8 cellular contexts compared by ENCODE assay signal in genomic region chr2:11343344-11343625, GRCh38. TPM values are rescaled to one million over a fixed set of nuclear protein-coding genes. Genes with fewer than 3 reads are reported as not detected.
DNase-seq lines count a peak whose midpoint lies in the region; ATAC-seq and TF ChIP-seq lines count a peak whose summit lies in the region.

No MANE protein-coding gene starts in this region.

- peaks cover 32 to 42% (median 40%) of the 10 kb centered on the region in 3 donors for H3K4me1 Mint-ChIP-seq in IgD-negative memory B cell
- H3K4me1 Mint-ChIP-seq in naive thymus-derived CD4-positive, alpha-beta T cell = peaks cover 22 to 54% (median 40%) of the 10 kb centered on the region in 7 donors

- H3K27ac ChIP-seq in coronary artery = peak overlapping the region; percentile 96
- peak overlapping the region; percentile 76 for H3K27ac ChIP-seq in naive thymus-derived CD4-positive, alpha-beta T cell (ENCODE audit: low read depth, low read length)

- no peaks in the 10 kb centered on the region for H3K36me3 Mint-ChIP-seq in IgD-negative memory B cell
- no peaks in the 10 kb centered on the region for H3K36me3 Mint-ChIP-seq in naive thymus-derived CD4-positive, alpha-beta T cell

- H3K36me3 ChIP-seq in naive thymus-derived CD4-positive, alpha-beta T cell (ENCODE audit: control insufficient read depth in 2 of 3, insufficient read depth in 3 of 3, low read length in 3 of 3) = peaks cover 0 to 6% (median 0%) of the 10 kb centered on the region in 3 experiments

- peak overlapping the region; percentile 87 to 96 (median 88) for H3K27ac Mint-ChIP-seq in IgD-negative memory B cell
- peak overlapping the region; percentile 79 to 96 (median 91) for H3K27ac Mint-ChIP-seq in naive thymus-derived CD4-positive, alpha-beta T cell

- H3K4me3 Mint-ChIP-seq in IgD-negative memory B cell = peak overlapping the region; percentile 97 to 100 (median 99)
- peak overlapping the region; percentile 93 to 100 (median 98) for H3K4me3 Mint-ChIP-seq in naive thymus-derived CD4-positive, alpha-beta T cell

- no peak for ATAC-seq in naive thymus-derived CD4-positive, alpha-beta T cell
- ATAC-seq in GM18867 (IDR thresholded peaks at IDR 0.05; ENCODE audit: unreplicated experiment) = no peak
- no peak for ATAC-seq in HG02852 (IDR thresholded peaks at IDR 0.05; ENCODE audit: unreplicated experiment)
- no peak for ATAC-seq in HG03025 (IDR thresholded peaks at IDR 0.05; ENCODE audit: low FRiP score, unreplicated experiment)

- H3K4me3 ChIP-seq in AG09309 (ENCODE audit: control insufficient read depth, low read depth, low read length) (peak overlapping the region; percentile 92), coronary artery (peak overlapping the region; percentile 94)
- peak overlapping the region; percentile 87 for H3K4me3 ChIP-seq in naive thymus-derived CD4-positive, alpha-beta T cell (ENCODE audit: low read length)

- POLR2A ChIA-PET in naive thymus-derived CD4-positive, alpha-beta T cell (lab: Charles Lee) = interaction anchor here (0.7 to 3.2 kb wide), 2 partner anchors 22 to 188 kb away, joined by 3 to 17 read pairs; partner anchors contain the start of gene SLC66A3

- intact Hi-C loops in naive thymus-derived CD4-positive, alpha-beta T cell (cut with micrococcal nuclease) = loop anchor here (2.0 to 10.0 kb wide), 8 partner anchors 111 to 1388 kb away; partner anchors contain the start of genes LPIN1 (in 2 of the 2), E2F6 (in 1 of the 2), GRHL1 (in 1 of the 2) and NOL10 (in 1 of the 2)

- DNase-seq in AG09309 (ENCODE audit: low read depth) = no peak
- DNase-seq in coronary artery (ENCODE audit: low spot score) = no peak
- DNase-seq in naive thymus-derived CD4-positive, alpha-beta T cell = no peak
- no peak for DNase-seq in cerebellum (ENCODE audit: low spot score)

- TF ChIP-seq CTCF in AG09309 (IDR thresholded peaks at IDR 0.05; ENCODE audit: control insufficient read depth, insufficient read depth, low read depth, low read length, missing control alignments) = no peak
- TF ChIP-seq CTCF in coronary artery (IDR thresholded peaks at IDR 0.05) = no peak

- no peaks in the 10 kb centered on the region for H3K9me3 ChIP-seq in naive thymus-derived CD4-positive, alpha-beta T cell (ENCODE audit: control insufficient read depth in 2 of 3, low read length in 3 of 3)

- H3K9me3 Mint-ChIP-seq in IgD-negative memory B cell = no peaks in the 10 kb centered on the region
- no peaks in the 10 kb centered on the region for H3K9me3 Mint-ChIP-seq in naive thymus-derived CD4-positive, alpha-beta T cell

- H3K27me3 ChIP-seq in naive thymus-derived CD4-positive, alpha-beta T cell (ENCODE audit: control insufficient read depth in 2 of 2, insufficient read depth in 2 of 2, low read length in 2 of 2) = no peaks in the 10 kb centered on the region

- CTCF ChIA-PET in naive thymus-derived CD4-positive, alpha-beta T cell (lab: Charles Lee) = interaction anchor here (1.1 kb wide), 1 partner anchor 211 kb away, joined by 4 read pairs; a partner anchor contains a TSS

- no peaks in the 10 kb centered on the region for H3K27me3 Mint-ChIP-seq in IgD-negative memory B cell
- H3K27me3 Mint-ChIP-seq in naive thymus-derived CD4-positive, alpha-beta T cell = peaks cover 0 to 16% (median 0%) of the 10 kb centered on the region in 5 donors

- H3K4me1 ChIP-seq in naive thymus-derived CD4-positive, alpha-beta T cell (ENCODE audit: control insufficient read depth in 2 of 2, insufficient read depth in 2 of 2, low read length in 2 of 2) = peaks cover 13 to 16% of the 10 kb centered on the region in 2 donors

RNA-seq across cellular contexts. Expression of gene ROCK2, which starts 1.2 kb away (rescaled TPM):
- 13.3 TPM for polyA plus RNA-seq in IgD-negative memory B cell
- total RNA-seq in naive thymus-derived CD4-positive, alpha-beta T cell = 10 to 100 TPM; 12.0 to 23.9 (median 18.8) TPM
- 10 to 100 TPM; 13.2 to 16.2 TPM for polyA plus RNA-seq in naive thymus-derived CD4-positive, alpha-beta T cell
- total RNA-seq in cerebellum = 54.4 TPM
